16 cellular contexts compared by ENCODE assay signal in genomic region chr1:104987210-104987609, GRCh38.
A peak's percentile ranks its signal among the peaks of the same experiment; 100 is the strongest.
DNase-seq lines count a peak whose midpoint lies in the region; ATAC-seq and TF ChIP-seq lines count a peak whose summit lies in the region.
"Had no signal": no experiment of that assay in that cellular context is flagged by ENCODE, and none has a peak within 500 bp of the region (broad histone marks: within the 10 kb centered on the region; RNA-seq: fewer than 3 reads in every experiment).

No MANE protein-coding gene starts in this region.

- peak; percentile 68 for ATAC-seq in DND-41 (ENCODE audit: insufficient read depth, low read depth)
- ATAC-seq in GM19043 (IDR thresholded peaks at IDR 0.05; ENCODE audit: low read depth, unreplicated experiment) = peak; percentile 90
- ATAC-seq in GM23338 = no peak
- peak; percentile 98 for ATAC-seq in HG03196 (IDR thresholded peaks at IDR 0.05; ENCODE audit: unreplicated experiment)
- no peak for ATAC-seq in left colon
- ATAC-seq in activated T-cell treated with anti-CD3 and anti-CD28 coated beads, Interleukin-2, amount 50 U/mL, for 4 hours = no peak
- ATAC-seq: A549; naive thymus-derived CD4-positive, alpha-beta T cell; WTC11 had no signal

- H3K27me3 Mint-ChIP-seq in GM23338 (ENCODE audit: insufficient read depth, low read depth, poor library complexity) = no peaks in the 10 kb centered on the region
- H3K27me3 Mint-ChIP-seq in activated T-cell treated with anti-CD3 and anti-CD28 coated beads, Interleukin-2, amount 50 U/mL, for 4 hours (ENCODE audit: low read depth) = no peaks in the 10 kb centered on the region
- H3K27me3 Mint-ChIP-seq: naive thymus-derived CD4-positive, alpha-beta T cell had no signal

- peak overlapping the region; percentile 29; the same call in 1 of the 2 replicates for H2AFZ ChIP-seq in DND-41 (ENCODE audit: low read depth, low read length)
- H2AFZ ChIP-seq in GM23338 = peak overlapping the region; percentile 15; the same call in 1 of the 2 replicates

- H4K20me1 ChIP-seq in DND-41 (ENCODE audit: insufficient read depth, low read length) (no peaks in the 10 kb centered on the region), GM23338 (replicated peaks; ENCODE audit: insufficient read depth) (no peaks in the 10 kb centered on the region)

- DNase-seq in DND-41 (no peak), GM23338 (ENCODE audit: low spot score) (no peak), NCI-H2029 treated with DMSO at 0.1 percent for 48 hours (lab: John Stamatoyannopoulos, UW) (no peak), left colon (no peak)
- DNase-seq in stimulated activated naive CD4-positive, alpha-beta T cell treated with Interleukin-2 at 50 U/mL for 16 hours (lab: John Stamatoyannopoulos, UW) = no peak
- no peak for DNase-seq in activated T-cell treated with anti-CD3 and anti-CD28 coated beads, Interleukin-2, amount 50 U/mL, for 4 hours
- DNase-seq: caudate nucleus; DMS53; H9; naive thymus-derived CD4-positive, alpha-beta T cell; NCI-H226; SHP77 had no signal

- H3K9ac ChIP-seq in DND-41 (ENCODE audit: low read depth, low read length) = no peak overlapping the region

- H3F3A ChIP-seq in GM23338 (replicated peaks; ENCODE audit: low read depth) = no peaks in the 10 kb centered on the region

- peaks cover 3% of the 10 kb centered on the region; the same call in 1 of the 3 replicates for H3K36me3 Mint-ChIP-seq in GM23338 (ENCODE audit: low read depth)
- H3K36me3 Mint-ChIP-seq in activated T-cell treated with anti-CD3 and anti-CD28 coated beads, Interleukin-2, amount 50 U/mL, for 4 hours (ENCODE audit: insufficient read depth) = no peaks in the 10 kb centered on the region
- H3K36me3 Mint-ChIP-seq: naive thymus-derived CD4-positive, alpha-beta T cell had no signal

- peaks cover 5% of the 10 kb centered on the region; the same call in 2 of the 3 replicates for H3K9me3 Mint-ChIP-seq in GM23338
- peaks cover 12% of the 10 kb centered on the region for H3K9me3 Mint-ChIP-seq in activated T-cell treated with anti-CD3 and anti-CD28 coated beads, Interleukin-2, amount 50 U/mL, for 4 hours

- no peaks in the 10 kb centered on the region for H3K9me3 ChIP-seq in DND-41 (ENCODE audit: insufficient read depth, low read length, severe bottlenecking)
- H3K9me3 ChIP-seq: A549 had no signal

- H3K27me3 ChIP-seq in DND-41 (ENCODE audit: insufficient read depth, low read length, poor library complexity) (no peaks in the 10 kb centered on the region), GM23338 (ENCODE audit: insufficient read depth) (no peaks in the 10 kb centered on the region)

- TF ChIP-seq CTCF in DND-41 (IDR thresholded peaks at IDR 0.05; ENCODE audit: borderline replicate concordance, extremely low read depth, low read length, poor library complexity, severe bottlenecking) (no peak), GM23338 (conservative IDR thresholded peaks at IDR 0.05; ENCODE audit: low read depth in 2 of 2) (no peak)

- H3K36me3 ChIP-seq in DND-41 (ENCODE audit: insufficient read depth, low read length) = no peaks in the 10 kb centered on the region
- no peaks in the 10 kb centered on the region for H3K36me3 ChIP-seq in GM23338 (ENCODE audit: insufficient read depth)

- H3K4me2 ChIP-seq in DND-41 (ENCODE audit: insufficient read depth, low read length) = peak overlapping the region; percentile 32
- no peak overlapping the region for H3K4me2 ChIP-seq in GM23338
- H3K4me2 ChIP-seq: A549 had no signal

- H3K9me2 ChIP-seq in GM23338 (ENCODE audit: insufficient read depth) = no peaks in the 10 kb centered on the region

- no peaks in the 10 kb centered on the region for H3K79me2 ChIP-seq in DND-41 (ENCODE audit: insufficient read depth, low read length)
- H3K79me2 ChIP-seq in GM23338 (replicated peaks; ENCODE audit: insufficient read depth) = no peaks in the 10 kb centered on the region

- H3K4me3 Mint-ChIP-seq in GM23338 = no peak overlapping the region
- H3K4me3 Mint-ChIP-seq in activated T-cell treated with anti-CD3 and anti-CD28 coated beads, Interleukin-2, amount 50 U/mL, for 4 hours = no peak overlapping the region
- H3K4me3 Mint-ChIP-seq: H9; naive thymus-derived CD4-positive, alpha-beta T cell; WTC11 had no signal

- no peak overlapping the region for H3K4me3 ChIP-seq in DND-41 (ENCODE audit: low read depth in 1 of 2, low read length in 2 of 2)
- H3K4me3 ChIP-seq in GM23338 = no peak overlapping the region
- H3K4me3 ChIP-seq: A549 had no signal

- intact Hi-C loops in left colon (cut with DNase I, micrococcal nuclease) = no loop called here

- H3K27ac ChIP-seq in DND-41 (ENCODE audit: low read length) = peak overlapping the region; percentile 55
- H3K27ac ChIP-seq in GM23338 (ENCODE audit: low read depth) = no peak overlapping the region
- H3K27ac ChIP-seq: A549 had no signal

- H3K4me1 ChIP-seq in DND-41 (ENCODE audit: insufficient read depth, low read length) = peaks cover 15% of the 10 kb centered on the region
- no peaks in the 10 kb centered on the region for H3K4me1 ChIP-seq in GM23338 (ENCODE audit: insufficient read depth)
- H3K4me1 ChIP-seq: A549 had no signal

- H3K4me1 Mint-ChIP-seq in GM23338 = no peaks in the 10 kb centered on the region
- no peaks in the 10 kb centered on the region for H3K4me1 Mint-ChIP-seq in activated T-cell treated with anti-CD3 and anti-CD28 coated beads, Interleukin-2, amount 50 U/mL, for 4 hours (ENCODE audit: low read depth)
- H3K4me1 Mint-ChIP-seq: H9; naive thymus-derived CD4-positive, alpha-beta T cell; WTC11 had no signal

- no peak overlapping the region for H3K27ac Mint-ChIP-seq in GM23338
- H3K27ac Mint-ChIP-seq: H9; naive thymus-derived CD4-positive, alpha-beta T cell; WTC11 had no signal

TF ChIP-seq in GM23338, 12 proteins besides CTCF, POLR2A, EP300 and RAD21 (continues in another document):
- TF ChIP-seq EZH2 (IDR thresholded peaks at IDR 0.05; ENCODE audit: low read depth, unreplicated experiment) (no peak), EZH2phosphoT487 (IDR thresholded peaks at IDR 0.05; ENCODE audit: unreplicated experiment) (no peak), ZNF114 (CRISPR knock-in tag; IDR thresholded peaks at IDR 0.05) (no peak), JUNB (IDR thresholded peaks at IDR 0.05; ENCODE audit: unreplicated experiment) (no peak), ZNF331 (CRISPR knock-in tag; IDR thresholded peaks at IDR 0.05; ENCODE audit: low read depth) (no peak)
- TF ChIP-seq, protein P1, sequence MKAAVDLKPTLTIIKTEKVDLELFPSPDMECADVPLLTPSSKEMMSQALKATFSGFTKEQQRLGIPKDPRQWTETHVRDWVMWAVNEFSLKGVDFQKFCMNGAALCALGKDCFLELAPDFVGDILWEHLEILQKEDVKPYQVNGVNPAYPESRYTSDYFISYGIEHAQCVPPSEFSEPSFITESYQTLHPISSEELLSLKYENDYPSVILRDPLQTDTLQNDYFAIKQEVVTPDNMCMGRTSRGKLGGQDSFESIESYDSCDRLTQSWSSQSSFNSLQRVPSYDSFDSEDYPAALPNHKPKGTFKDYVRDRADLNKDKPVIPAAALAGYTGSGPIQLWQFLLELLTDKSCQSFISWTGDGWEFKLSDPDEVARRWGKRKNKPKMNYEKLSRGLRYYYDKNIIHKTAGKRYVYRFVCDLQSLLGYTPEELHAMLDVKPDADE (IDR thresholded peaks at IDR 0.05) = no peak

Comparison
In these comparisons a context has a peak if more than half of its experiments do, and no peak if none do; other contexts are left out.
1. ATAC-seq: peak in DND-41 (single experiment), GM19043 (single experiment) and HG03196 (single experiment); none in GM23338 (single experiment), left colon (single experiment) and activated T-cell treated with anti-CD3 and anti-CD28 coated beads, Interleukin-2, amount 50 U/mL, for 4 hours (0 of 2).